ENCODE assay signal across 8 cellular contexts in the genomic region with DNA sequence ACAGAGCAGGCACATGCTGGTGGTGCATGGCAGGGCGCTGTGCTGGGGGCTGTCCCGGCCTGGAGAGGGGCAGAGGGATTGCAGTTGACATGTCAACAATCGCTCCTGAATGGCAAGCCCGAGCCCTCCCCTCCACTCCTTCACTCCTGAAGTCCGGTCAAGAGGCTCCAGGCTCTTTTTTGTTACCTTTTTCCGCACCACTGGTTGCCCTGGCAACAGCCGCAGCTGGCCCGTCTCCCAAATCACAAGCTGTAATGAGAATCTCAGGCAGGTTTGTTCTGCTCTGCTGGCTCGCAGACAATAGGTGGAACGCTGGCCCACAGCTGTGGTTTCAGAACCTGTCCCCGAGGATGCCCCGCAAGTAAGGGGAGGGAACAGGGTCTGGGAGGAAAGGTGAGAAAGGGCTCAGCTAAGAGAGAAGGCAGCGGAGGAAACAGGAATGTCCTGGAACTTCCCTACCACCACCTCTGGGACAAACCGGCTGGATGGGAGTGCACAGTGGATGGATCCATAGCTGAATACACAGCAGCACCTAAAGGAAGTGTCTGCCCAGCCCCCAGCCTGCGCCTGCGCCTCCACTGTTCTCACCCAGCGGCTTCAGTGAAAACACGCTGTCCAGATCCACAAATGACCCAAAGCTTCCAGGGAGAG.
DNase-seq lines count a peak whose midpoint lies in the region; ATAC-seq lines count a peak whose summit lies in the region.

No MANE protein-coding gene starts in this region.

- DNase-seq in DMS53 (lab: John Stamatoyannopoulos, UW), result peak; percentile 100
- DNase-seq in NCI-H2171 (lab: John Stamatoyannopoulos, UW), result peak; percentile 59
- DNase-seq in epithelial cell of prostate (ENCODE audit: low read depth, low spot score), result peak; percentile 62
- DNase-seq in hepatic stellate cell (ENCODE audit: low spot score), result no peak
- DNase-seq in ACHN, result no peak

- peak overlapping the region; percentile 97 for H3K27ac ChIP-seq in epithelial cell of prostate
- no peak overlapping the region for H3K27ac ChIP-seq in rectal smooth muscle tissue (ENCODE audit: low read depth, low read length)

- no peak overlapping the region for H3K9ac ChIP-seq in rectal smooth muscle tissue (ENCODE audit: low read length)

- peak overlapping the region; percentile 3 for H3K4me3 ChIP-seq in rectal smooth muscle tissue (ENCODE audit: low read length)

- peaks cover 12% of the 10 kb centered on the region for H3K4me1 ChIP-seq in rectal smooth muscle tissue (ENCODE audit: control insufficient read depth, insufficient read depth, low read length)

- H3K36me3 ChIP-seq in rectal smooth muscle tissue (ENCODE audit: control insufficient read depth, insufficient read depth, low read length), result no peaks in the 10 kb centered on the region

- no peaks in the 10 kb centered on the region for H3K27me3 ChIP-seq in rectal smooth muscle tissue (ENCODE audit: control insufficient read depth, insufficient read depth, low read length)

- ATAC-seq in HG02759 (IDR thresholded peaks at IDR 0.05; ENCODE audit: unreplicated experiment) (peak; percentile 58), HG02970 (IDR thresholded peaks at IDR 0.05; ENCODE audit: low FRiP score, unreplicated experiment) (no peak)

- in situ Hi-C loops in ACHN (cut with HindIII; ENCODE audit: low pct_ligation_motif_present, low pct_unique_long_range_greater_than_20kb, low sequenced_read_pairs), result no loop called here

Comparison
In these comparisons a context has a peak if more than half of its experiments do, and no peak if none do; other contexts are left out.
1. DNase-seq: peak in DMS53 (single experiment), NCI-H2171 (single experiment) and epithelial cell of prostate (single experiment); none in hepatic stellate cell (single experiment) and ACHN (single experiment).